Comparison of ENCODE assay signal across 1 cellular context in the genomic region with DNA sequence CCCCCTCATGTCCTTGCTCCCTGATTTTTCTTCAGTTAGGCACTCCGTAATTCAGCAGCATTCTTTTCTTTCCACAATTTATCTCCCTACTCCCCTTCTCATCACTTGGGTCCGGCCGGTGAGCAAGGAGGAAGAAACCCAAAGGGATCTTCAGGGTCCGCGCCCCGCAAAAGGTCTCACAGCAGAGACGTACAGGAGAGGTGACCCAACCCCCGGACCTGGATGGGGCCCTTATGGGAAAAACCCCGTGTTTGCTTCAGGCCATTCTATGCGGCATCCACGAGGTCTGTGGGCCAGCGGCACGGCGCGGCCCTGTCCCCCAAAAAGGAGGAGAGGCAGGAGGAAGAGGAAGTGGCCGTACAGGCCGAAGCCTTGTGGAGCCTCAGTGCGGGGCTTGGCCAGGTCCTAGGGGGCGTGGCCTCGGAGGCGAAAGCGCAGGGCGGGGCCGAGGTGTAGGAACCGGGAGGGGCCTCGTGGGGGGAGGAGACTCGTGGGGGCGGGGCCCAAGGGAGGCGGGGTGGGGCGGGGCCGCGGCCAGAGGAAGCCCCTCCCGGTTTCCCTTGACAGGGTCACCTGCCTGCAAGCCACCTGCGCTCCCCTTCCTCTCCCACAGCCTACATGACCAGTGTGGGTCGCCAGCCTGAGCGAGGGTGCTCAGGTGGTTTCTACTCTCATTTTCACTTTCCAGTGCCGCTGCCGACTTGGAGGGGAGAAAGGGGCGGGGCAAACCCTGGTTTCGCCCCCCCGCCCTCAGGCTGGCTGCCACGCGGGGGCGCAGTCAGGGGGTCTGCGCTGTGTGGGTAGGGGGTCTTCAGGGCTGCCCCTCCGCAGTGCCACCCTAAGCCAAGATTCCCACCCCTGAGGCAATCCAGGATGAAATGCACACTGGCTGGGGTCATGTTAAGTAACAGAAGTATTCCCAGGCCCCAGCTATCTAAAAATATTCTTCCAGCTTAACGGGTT.
TF ChIP-seq lines count a peak whose summit lies in the region.

No MANE protein-coding gene starts in this region.

TF ChIP-seq in HepG2, 621 proteins besides CTCF, POLR2A, EP300 and RAD21 (continued from another document and continues in another):
- TF ChIP-seq ARID5B (CRISPR knock-in tag; IDR thresholded peaks at IDR 0.05) (peak; percentile 34; the same call in 1 of the 2 replicates), USF2 (IDR thresholded peaks at IDR 0.05; ENCODE audit: low read depth, low read length) (no peak), USF2 (CRISPR knock-in tag; IDR thresholded peaks at IDR 0.05; ENCODE audit: borderline replicate concordance) (no peak), ZNF24 (IDR thresholded peaks at IDR 0.05) (no peak), SP5 (CRISPR knock-in tag; IDR thresholded peaks at IDR 0.05; ENCODE audit: borderline replicate concordance, low read depth) (peak; percentile 45), HBP1 (CRISPR knock-in tag; IDR thresholded peaks at IDR 0.05; ENCODE audit: low read depth) (no peak), ZFP82 (CRISPR knock-in tag; IDR thresholded peaks at IDR 0.05; ENCODE audit: borderline replicate concordance) (no peak), FOXK2 (IDR thresholded peaks at IDR 0.05) (no peak), ZNF766 (CRISPR knock-in tag; IDR thresholded peaks at IDR 0.05; ENCODE audit: borderline replicate concordance) (no peak), ZMAT3 (CRISPR knock-in tag; conservative IDR thresholded peaks at IDR 0.05) (peak; percentile 75; the same call in 1 of the 2 replicates), MXD4 (CRISPR knock-in tag; IDR thresholded peaks at IDR 0.05) (no peak), ZFP1 (CRISPR knock-in tag; IDR thresholded peaks at IDR 0.05) (no peak), TARDBP (CRISPR knock-in tag; IDR thresholded peaks at IDR 0.05) (no peak; the same call in 1 of the 2 replicates), ASH2L (IDR thresholded peaks at IDR 0.05; ENCODE audit: insufficient read length, low read depth, low read length) (peak; percentile 56), ZNF740 (CRISPR knock-in tag; IDR thresholded peaks at IDR 0.05) (peak; percentile 64), CENPT (CRISPR knock-in tag; IDR thresholded peaks at IDR 0.05; ENCODE audit: low read depth) (no peak), NFE2L1 (CRISPR knock-in tag; IDR thresholded peaks at IDR 0.05; ENCODE audit: borderline replicate concordance) (no peak), ZNF503 (CRISPR knock-in tag; IDR thresholded peaks at IDR 0.05) (no peak), ZNF674 (CRISPR knock-in tag; IDR thresholded peaks at IDR 0.05; ENCODE audit: low read depth) (no peak), ATF7 (IDR thresholded peaks at IDR 0.05) (no peak), ATF7 (CRISPR knock-in tag; IDR thresholded peaks at IDR 0.05) (no peak), PHF8 (CRISPR knock-in tag; IDR thresholded peaks at IDR 0.05) (peak; percentile 61; the same call in 1 of the 2 replicates), ZSCAN31 (CRISPR knock-in tag; IDR thresholded peaks at IDR 0.05; ENCODE audit: low read depth) (no peak), HINFP (CRISPR knock-in tag; IDR thresholded peaks at IDR 0.05; ENCODE audit: low read depth) (no peak), HOXD1 (CRISPR knock-in tag; IDR thresholded peaks at IDR 0.05) (no peak), ZSCAN30 (CRISPR knock-in tag; IDR thresholded peaks at IDR 0.05) (no peak), ELF3 (CRISPR knock-in tag; IDR thresholded peaks at IDR 0.05) (peak; percentile 45; the same call in 1 of the 2 replicates), ZFP91 (CRISPR knock-in tag; IDR thresholded peaks at IDR 0.05; ENCODE audit: borderline replicate concordance) (peak; percentile 55; the same call in 1 of the 2 replicates), ZBTB8A (CRISPR knock-in tag; IDR thresholded peaks at IDR 0.05; ENCODE audit: borderline replicate concordance, low read depth) (no peak), STAG1 (CRISPR knock-in tag; IDR thresholded peaks at IDR 0.05) (peak; percentile 37; the same call in 1 of the 2 replicates), HNF4G (IDR thresholded peaks at IDR 0.05; ENCODE audit: borderline replicate concordance, low read depth, low read length) (no peak), HNF4G (CRISPR knock-in tag; IDR thresholded peaks at IDR 0.05; ENCODE audit: borderline replicate concordance, low read depth) (no peak), XRCC5 (optimal IDR thresholded peaks at IDR 0.05; ENCODE audit: low read length) (peak; percentile 56), ZNF101 (CRISPR knock-in tag; IDR thresholded peaks at IDR 0.05; ENCODE audit: borderline replicate concordance, low read depth) (no peak), RBM39 (IDR thresholded peaks at IDR 0.05; ENCODE audit: low read depth, low read length, poor library complexity, severe bottlenecking) (peak; percentile 75), ZBTB7B (CRISPR knock-in tag; IDR thresholded peaks at IDR 0.05) (peak; percentile 100), HNRNPH1 (optimal IDR thresholded peaks at IDR 0.05; ENCODE audit: low read depth, low read length) (no peak), SOX5 (CRISPR knock-in tag; IDR thresholded peaks at IDR 0.05; ENCODE audit: borderline replicate concordance) (0 out of 2 replicates have a peak, but pooled peaks have one; percentile 4), GABPB1 (CRISPR knock-in tag; IDR thresholded peaks at IDR 0.05) (peak; percentile 65), CCDC6 (CRISPR knock-in tag; IDR thresholded peaks at IDR 0.05) (no peak), SRY (CRISPR knock-in tag; IDR thresholded peaks at IDR 0.05) (0 out of 2 replicates have a peak, but pooled peaks have one; percentile 28), KLF11 (CRISPR knock-in tag; IDR thresholded peaks at IDR 0.05) (no peak), ZNF576 (CRISPR knock-in tag; IDR thresholded peaks at IDR 0.05) (no peak), ARNTL (CRISPR knock-in tag; IDR thresholded peaks at IDR 0.05) (no peak)
